ENCODE assay signal across 10 cellular contexts in genomic region chr4:82593416-82593815, GRCh38. TPM values are rescaled to one million over a fixed set of nuclear protein-coding genes. Genes with fewer than 3 reads are reported as not detected.
"Had no signal": no experiment of that assay in that cellular context is flagged by ENCODE, and none has a peak within 500 bp of the region (broad histone marks: within the 10 kb centered on the region; RNA-seq: fewer than 3 reads in every experiment).

No MANE protein-coding gene starts in this region.

- ATAC-seq: HCT116, HepG2 had no signal

- H3K9me3 Mint-ChIP-seq: H9, HFFc6 had no signal

- H3K4me1 Mint-ChIP-seq: IgD-negative memory B cell had no signal

- FAIRE-seq: H1, H54, HepG2 had no signal

- H3K27ac ChIP-seq: GM23248, HL-60 had no signal

- H3K4me3 ChIP-seq: GM23248 had no signal

- DNase-seq: GM23248, H9, HFFc6, KBM-7 had no signal

- H3K36me3 Mint-ChIP-seq: IgD-negative memory B cell had no signal

- H3K4me3 Mint-ChIP-seq: H9, HFFc6, IgD-negative memory B cell had no signal

- H3K27ac Mint-ChIP-seq: H9, HFFc6, IgD-negative memory B cell had no signal

- H2AFZ ChIP-seq: GM23248 had no signal

RNA-seq across cellular contexts. Expression of gene TMEM150C, which starts 31.6 kb away (rescaled TPM):
- total RNA-seq: HFFc6 had no signal
- polyA plus RNA-seq: IgD-negative memory B cell had no signal
